Comparison of ENCODE assay signal across 7 cellular contexts in the genomic region with DNA sequence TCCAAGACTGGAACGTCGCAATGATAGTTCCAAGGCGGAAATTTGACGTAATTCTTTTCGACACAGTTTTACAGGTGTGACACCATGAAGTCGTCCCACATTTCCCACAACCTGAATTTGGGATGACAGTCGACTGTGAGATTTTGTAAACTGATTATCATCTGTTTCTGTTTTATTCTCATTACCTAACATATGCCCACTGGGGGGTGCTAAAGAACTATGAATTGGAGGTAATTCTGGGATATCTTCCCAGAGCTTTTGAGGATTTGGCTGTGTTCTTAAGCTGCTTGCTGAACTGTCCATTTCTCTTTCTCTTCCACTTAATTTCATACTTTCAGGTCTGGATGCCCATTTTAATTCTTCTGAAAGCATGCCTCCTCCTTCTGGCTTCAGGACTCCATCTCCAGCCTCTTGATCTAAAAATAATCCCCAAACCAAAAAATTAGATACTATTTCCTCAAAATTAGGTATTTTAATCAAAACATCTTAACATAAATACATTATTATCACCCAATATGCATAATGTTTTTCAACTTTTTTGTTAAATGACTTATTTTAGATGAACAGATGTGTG. TPM values are rescaled to one million over a fixed set of nuclear protein-coding genes. Genes with fewer than 3 reads are reported as not detected.
DNase-seq lines count a peak whose midpoint lies in the region; ATAC-seq, FAIRE-seq and TF ChIP-seq lines count a peak whose summit lies in the region.
"Not testable (repeated sequence)": the region's sequence is repeated elsewhere in the genome, so short reads cannot be mapped to it uniquely, and the experiment has no call there.

No MANE protein-coding gene starts in this region.

- H3K4me1 ChIP-seq in SK-N-SH (ENCODE audit: control insufficient read depth in 1 of 2, insufficient read depth in 2 of 2, low read depth in 1 of 2, low read length in 1 of 2); HepG2 (ENCODE audit: insufficient read depth, low read length); psoas muscle: not testable (repeated sequence)

- ATAC-seq in Right ventricle myocardium superior (ENCODE audit: poor library complexity) (peak; percentile 64), HepG2 (peak; percentile 52; the same call in 1 of the 3 replicates), psoas muscle (peak; percentile 47 to 87 (median 66))

- in situ Hi-C loops in HepG2 (cut with HindIII; ENCODE audit: extremely low pct_ligation_motif_present, low pct_unique_long_range_greater_than_20kb): not testable (repeated sequence)

- not testable (repeated sequence) for BruUV-seq in HepG2 (replicated peaks; lab: Mats Ljungman, UMichigan)

- not testable (repeated sequence) for DNase-seq in GM12864 (ENCODE audit: low read depth); SK-N-SH; Right ventricle myocardium superior; HepG2 (ENCODE audit: low spot score); psoas muscle

- not testable (repeated sequence) for H3K27me3 ChIP-seq in SK-N-SH (ENCODE audit: insufficient read depth); HepG2 (ENCODE audit: control insufficient read depth in 1 of 2, insufficient read depth in 2 of 2, low read length in 2 of 2); psoas muscle (ENCODE audit: insufficient read depth in 3 of 3, low read length in 2 of 3)

- not testable (repeated sequence) for H3K27ac ChIP-seq in SK-N-SH (ENCODE audit: low read depth in 2 of 2, low read length in 1 of 2); HepG2 (ENCODE audit: extremely low read length, insufficient read depth, low read length); psoas muscle

- TF ChIP-seq EP300 in SK-N-SH (IDR thresholded peaks at IDR 0.05; ENCODE audit: borderline replicate concordance in 1 of 2, low read depth in 1 of 2, low read length in 1 of 2); HepG2 (IDR thresholded peaks at IDR 0.05; ENCODE audit: low read depth in 2 of 2, low read length in 2 of 2); HepG2 (CRISPR knock-in tag; IDR thresholded peaks at IDR 0.05; ENCODE audit: borderline replicate concordance): not testable (repeated sequence)

- not testable (repeated sequence) for H2AFZ ChIP-seq in SK-N-SH (ENCODE audit: low read depth); HepG2 (ENCODE audit: low read length)

- TF ChIP-seq CTCF in GM12864 (IDR thresholded peaks at IDR 0.05; ENCODE audit: low read depth, low read length, missing control alignments) (peak; percentile 5), LNCAP (IDR thresholded peaks at IDR 0.05) (peak; percentile 12; the same call in 1 of the 2 replicates), SK-N-SH (IDR thresholded peaks at IDR 0.05) (peak; percentile 54), HepG2 (CRISPR knock-in tag; IDR thresholded peaks at IDR 0.05) (peak; percentile 43), psoas muscle (IDR thresholded peaks at IDR 0.05) (peak; percentile 11)

- not testable (repeated sequence) for H3K9me3 ChIP-seq in SK-N-SH; HepG2 (ENCODE audit: low read length); psoas muscle

- not testable (repeated sequence) for H3K9ac ChIP-seq in SK-N-SH; HepG2 (ENCODE audit: insufficient read depth, low read depth, low read length)

- not testable (repeated sequence) for H3F3A ChIP-seq in SK-N-SH (replicated peaks; ENCODE audit: insufficient read depth)

- not testable (repeated sequence) for TF ChIP-seq POLR2A in HepG2 (IDR thresholded peaks at IDR 0.05; ENCODE audit: insufficient read depth in 1 of 2, low read depth in 2 of 2, low read length in 2 of 2)

- H3K9me2 ChIP-seq in SK-N-SH: not testable (repeated sequence)

- peak; percentile 76 for FAIRE-seq in colon (lab: Jason Lieb, UNC)
- peak; percentile 83 for FAIRE-seq in HepG2 (lab: Jason Lieb, UNC)

- not testable (repeated sequence) for H3K36me3 ChIP-seq in SK-N-SH (replicated peaks in 1 of 2; ENCODE audit: control insufficient read depth in 1 of 2, insufficient read depth in 2 of 2, low read length in 1 of 2); HepG2 (replicated peaks in 1 of 2; ENCODE audit: control insufficient read depth in 1 of 2, insufficient read depth in 2 of 2, low read length in 2 of 2); psoas muscle (ENCODE audit: insufficient read depth in 1 of 2, low read depth in 1 of 2)

- H3K79me2 ChIP-seq in SK-N-SH (ENCODE audit: insufficient read depth); HepG2 (ENCODE audit: insufficient read depth, low read length): not testable (repeated sequence)

- not testable (repeated sequence) for H3K4me2 ChIP-seq in SK-N-SH; HepG2 (ENCODE audit: low read depth, low read length)

- CTCF ChIA-PET in SK-N-SH (lab: Yijun Ruan, JAX); HepG2 (lab: Yijun Ruan, JAX; ENCODE audit: low intra/inter-chr PET ratio, low total read pairs): not testable (repeated sequence)

- intact Hi-C loops in Right ventricle myocardium superior (cut with DNase I); psoas muscle (cut with DNase I): not testable (repeated sequence)
- intact Hi-C loops in HepG2 (cut with micrococcal nuclease; ENCODE audit: unreplicated experiment): loop anchor here (5.0 to 10.0 kb wide), 2 partner anchors 80 to 478 kb away; no protein-coding TSS in a partner anchor

- not testable (repeated sequence) for H3K4me3 ChIP-seq in GM12864 (ENCODE audit: low read depth, low read length); SK-N-SH (ENCODE audit: low read depth in 2 of 2, low read length in 1 of 2); HepG2 (replicated peaks in 1 of 3; ENCODE audit: insufficient read depth in 1 of 3, low read depth in 2 of 3, low read length in 3 of 3); psoas muscle

- 52% methylated on average over 7 of the region's 7 CpGs for WGBS in SK-N-SH (ENCODE audit: low lambda C conversion rate)
- 63% methylated on average over 7 of the region's 7 CpGs for whole genome bisulfite sequencing in HepG2 (ENCODE audit: low lambda C conversion rate)
- 59 to 65% (median 61%) methylated on average over 5 to 7 of the region's 7 CpGs for WGBS in psoas muscle, 3 donors

- peak; percentile 24; the same call in 1 of the 2 replicates for TF ChIP-seq RAD21 in SK-N-SH (IDR thresholded peaks at IDR 0.05; ENCODE audit: low read length)
- TF ChIP-seq RAD21 in HepG2 (CRISPR knock-in tag; IDR thresholded peaks at IDR 0.05): not testable (repeated sequence)

- H4K20me1 ChIP-seq in SK-N-SH (ENCODE audit: insufficient read depth); HepG2 (ENCODE audit: insufficient read depth, low read length): not testable (repeated sequence)

- POLR2A ChIA-PET in SK-N-SH (lab: Yijun Ruan, JAX); HepG2 (lab: Yijun Ruan, JAX): not testable (repeated sequence)

TF ChIP-seq in HepG2, 621 proteins besides CTCF, POLR2A, EP300 and RAD21:
- peak; percentile 36 for TF ChIP-seq STAG1 (CRISPR knock-in tag; IDR thresholded peaks at IDR 0.05)
TF ChIP-seq in HepG2: peak in this region for 1; not testable (repeated sequence) for 620.

RNA-seq across cellular contexts. Expression of gene GKAP1, which starts 19.6 kb away (rescaled TPM):
- 1.7 and 1.8 TPM in 2 replicates for polyA plus RNA-seq in SK-N-SH (2012; rRNA removed)
- 2.7 and 4.4 TPM in 2 replicates for polyA plus RNA-seq in SK-N-SH (2012; cell fraction: cytosol; rRNA removed)
- polyA plus RNA-seq in SK-N-SH (2012; cell fraction: nucleus; rRNA removed): 2.3 and 2.8 TPM in 2 replicates
- 25.2 TPM for total RNA-seq in Right ventricle myocardium superior
- 5.8 and 6.1 TPM in 2 replicates for total RNA-seq in HepG2 (2016; rRNA removed; fragmentation: Illumina TruSeq; extraction: Trizol)
- total RNA-seq in HepG2 (2016; cell fraction: cytosol; rRNA removed; fragmentation: Illumina TruSeq; extraction: Trizol; ENCODE audit: low read depth): 11.8 and 12.3 TPM in 2 replicates
- 5.2 and 5.4 TPM in 2 replicates for total RNA-seq in HepG2 (2016; cell fraction: insoluble cytoplasmic fraction; rRNA removed; fragmentation: Illumina TruSeq; extraction: Trizol)
- 6.2 and 7.9 TPM in 2 replicates for total RNA-seq in HepG2 (2016; cell fraction: membrane; rRNA removed; fragmentation: Illumina TruSeq; extraction: Trizol)
- 7.4 and 7.8 TPM in 2 replicates for total RNA-seq in HepG2 (2016; cell fraction: nucleus; rRNA removed; fragmentation: Illumina TruSeq; extraction: Trizol)
- polyA plus RNA-seq in HepG2 (2011; rRNA removed): 3.8 and 5.6 TPM in 2 replicates
- polyA plus RNA-seq in HepG2 (2011; cell fraction: cytosol; rRNA removed): 1.4 and 2.3 TPM in 2 replicates
- 1.6 and 3.2 TPM in 2 replicates for polyA plus RNA-seq in HepG2 (2011; cell fraction: nucleus; rRNA removed)
- 6.7 and 10.3 TPM in 2 replicates for polyA plus RNA-seq in HepG2 (2012)
- 2.9 and 3.4 TPM in 2 replicates for polyA plus RNA-seq in HepG2 (2016; cell fraction: cytosol; fragmentation: Illumina TruSeq; extraction: Trizol; ENCODE audit: low read depth)
- 7.3 and 7.7 TPM in 2 replicates for polyA plus RNA-seq in HepG2 (2016; cell fraction: insoluble cytoplasmic fraction; fragmentation: Illumina TruSeq; extraction: Trizol; ENCODE audit: low read depth)
- 3.4 and 4.2 TPM in 2 replicates for polyA plus RNA-seq in HepG2 (2016; cell fraction: membrane; fragmentation: Illumina TruSeq; extraction: Trizol; ENCODE audit: low read depth)
- polyA plus RNA-seq in HepG2 (2016; cell fraction: nucleus; fragmentation: Illumina TruSeq; extraction: Trizol; ENCODE audit: insufficient read depth, low read depth): 10.2 and 13.4 TPM in 2 replicates
- polyA minus RNA-seq in HepG2 (2011; rRNA and poly(A)+ RNA removed; ENCODE audit: low replicate concordance): 1.1 TPM in 1 of 2 replicates, not detected in the other
- polyA minus RNA-seq in HepG2 (2011; cell fraction: cytosol; rRNA and poly(A)+ RNA removed): 2.0 and 2.1 TPM in 2 replicates
- polyA minus RNA-seq in HepG2 (2011; cell fraction: nucleus; rRNA and poly(A)+ RNA removed): 6.8 and 8.1 TPM in 2 replicates
- 10 to 100 TPM; 34.7 to 46.7 (median 38.1) TPM for total RNA-seq in psoas muscle
- 10 to 100 TPM; 13.4 to 89.1 (median 63.3) TPM for polyA plus RNA-seq in psoas muscle
